26 cellular contexts compared by ENCODE assay signal in the genomic region with DNA sequence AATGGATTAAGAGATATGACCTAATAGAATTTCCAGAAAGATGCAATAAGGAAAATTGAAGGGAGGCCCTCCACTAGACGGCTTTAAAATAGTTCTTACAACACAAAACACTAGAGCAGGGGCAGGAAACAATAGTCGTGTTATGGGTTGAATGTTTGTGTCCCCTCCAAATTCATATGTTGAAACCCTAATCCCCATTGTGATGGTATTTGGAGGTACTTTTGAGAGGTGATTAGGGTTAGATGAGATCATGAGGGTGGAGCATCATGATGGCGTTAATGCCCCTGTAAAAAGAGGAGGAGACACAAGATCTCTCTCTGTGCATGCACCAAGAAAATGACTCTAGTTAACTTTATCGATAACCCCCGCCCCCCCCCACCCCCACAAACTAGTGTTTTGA.
"Had no signal": no experiment of that assay in that cellular context is flagged by ENCODE, and none has a peak within 500 bp of the region (broad histone marks: within the 10 kb centered on the region; RNA-seq: fewer than 3 reads in every experiment).

No MANE protein-coding gene starts in this region.

- H3K27me3 Mint-ChIP-seq: IgD-negative memory B cell had no signal

- ATAC-seq: K562, Panc1, PC-3, T-cell had no signal

- H3K4me3 ChIP-seq: K562 had no signal

- H3K4me3 Mint-ChIP-seq: IgD-negative memory B cell, T-cell had no signal

- H3K9me3 ChIP-seq: SK-N-SH had no signal

- H3K4me1 Mint-ChIP-seq: IgD-negative memory B cell, T-cell had no signal

- H3K27ac ChIP-seq: HL-60, KMS-11, RWPE1 had no signal

- FAIRE-seq: HTR-8/SVneo, K562 had no signal

- H3K4me2 ChIP-seq: KMS-11, SK-N-SH had no signal

- H3K27ac Mint-ChIP-seq: IgD-negative memory B cell, T-cell had no signal

- H3K36me3 Mint-ChIP-seq: IgD-negative memory B cell, T-cell had no signal

- H3K9ac ChIP-seq: KMS-11, SK-N-SH had no signal

- DNase-seq: Kasumi-1, MM.1S, NCI-H1092 treated with DMSO at 0.1 percent for 48 hours, NCI-H1436, NCI-H187, NCI-H2029, NCI-H2081 treated with DMSO at 0.1 percent for 48 hours, NCI-H2171, NCI-H226, NCI-H446, NCI-H510A, NCI-H524 treated with DMSO at 0.1 percent for 48 hours, NCI-H69, NCI-H774, PC-3, SHP77, SK-N-SH, SW 1271, T-cell had no signal
